27 cellular contexts compared by ENCODE assay signal in the genomic region with DNA sequence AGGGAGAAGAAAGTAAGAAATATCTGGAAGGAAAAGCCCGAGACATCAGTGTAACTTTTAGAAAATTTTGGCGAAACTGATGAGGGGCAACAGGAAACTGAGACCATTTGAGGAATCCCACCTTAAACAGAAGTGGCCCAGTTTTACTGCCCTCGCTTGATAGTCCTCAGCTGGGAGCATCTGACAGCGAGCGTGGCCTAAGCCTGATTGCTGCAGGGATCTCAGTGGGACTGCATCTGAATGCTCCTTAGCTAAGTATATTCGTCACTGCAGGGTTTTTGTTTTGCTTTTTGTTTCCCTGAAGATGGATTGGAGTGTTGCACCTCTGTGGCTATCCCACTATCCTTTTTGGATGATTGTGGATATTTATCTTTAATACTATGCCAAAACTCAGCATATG.
"Had no signal": no experiment of that assay in that cellular context is flagged by ENCODE, and none has a peak within 500 bp of the region (broad histone marks: within the 10 kb centered on the region; RNA-seq: fewer than 3 reads in every experiment).

No MANE protein-coding gene starts in this region.

- H3K9me3 ChIP-seq: left ventricle myocardium inferior, pancreas, prostate gland, stomach, testis, thyroid gland, transverse colon, upper lobe of left lung, vagina had no signal

- H3K27me3 Mint-ChIP-seq: naive B cell; stimulated activated naive B cell treated with anti-CD40 and anti-IgM and Interleukin-4, amounts not matched to agents 10 μg/mL and 1 μg/mL and 100 μg/mL, for 72 hours had no signal

- H3K36me3 ChIP-seq: left ventricle myocardium inferior, pancreas, prostate gland, stomach, thyroid gland, transverse colon, upper lobe of left lung, vagina had no signal

- H3K27ac Mint-ChIP-seq: mesothelial cell of epicardium; naive B cell; natural killer cell; nephron progenitor cell; stimulated activated naive B cell treated with anti-CD40 and anti-IgM and Interleukin-4, amounts not matched to agents 10 μg/mL and 1 μg/mL and 100 μg/mL, for 72 hours had no signal

- H3K4me3 Mint-ChIP-seq: mesothelial cell of epicardium; naive B cell; natural killer cell; nephron progenitor cell; stimulated activated naive B cell treated with anti-CD40 and anti-IgM and Interleukin-4, amounts not matched to agents 10 μg/mL and 1 μg/mL and 100 μg/mL, for 72 hours had no signal

- DNase-seq: islet precursor cell; left ventricle myocardium inferior; mesendoderm; naive B cell; natural killer cell; nephron progenitor cell; nucleus accumbens; pancreas; retina; right cardiac atrium; stimulated activated CD4-positive, alpha-beta T cell treated with anti-CD3 and anti-CD28 coated beads, Interleukin-12 subunit alpha, Interleukin-12 subunit beta, amount 100 ng/mL, for 4 hours; stimulated activated CD4-positive, alpha-beta T cell treated with anti-CD3 and anti-CD28 coated beads, Interleukin-15, amount 100 ng/mL, for 24 hours; stimulated activated CD4-positive, alpha-beta T cell treated with anti-CD3 and anti-CD28 coated beads, Interleukin-2, amount 100 ng/mL, for 24 hours; stimulated activated CD4-positive, alpha-beta T cell treated with anti-CD3 and anti-CD28 coated beads, Interleukin-4, amount 100 ng/mL, for 1 hour; stimulated activated naive B cell treated with anti-CD40 and anti-IgM and Interleukin-4, amounts not matched to agents 10 μg/mL and 1 μg/mL and 100 μg/mL, for 72 hours; stimulated activated naive CD8-positive, alpha-beta T cell treated with anti-CD3 and anti-CD28 coated beads, Interleukin-15, Interleukin-2, amounts not matched to agents 100 U/mL and 50 U/mL, for 24 hours; stomach; testis; thyroid gland; transverse colon; upper lobe of left lung had no signal

- H3K36me3 Mint-ChIP-seq: mesothelial cell of epicardium; naive B cell; natural killer cell; stimulated activated naive B cell treated with anti-CD40 and anti-IgM and Interleukin-4, amounts not matched to agents 10 μg/mL and 1 μg/mL and 100 μg/mL, for 72 hours had no signal

- H3K4me1 Mint-ChIP-seq: mesothelial cell of epicardium; naive B cell; natural killer cell; nephron progenitor cell; stimulated activated naive B cell treated with anti-CD40 and anti-IgM and Interleukin-4, amounts not matched to agents 10 μg/mL and 1 μg/mL and 100 μg/mL, for 72 hours had no signal

- H3K27me3 ChIP-seq: pancreas, stomach, testis, thyroid gland, transverse colon, upper lobe of left lung, vagina had no signal

- H3K4me1 ChIP-seq: left ventricle myocardium inferior, pancreas, prostate gland, stomach, testis, thyroid gland, transverse colon, upper lobe of left lung, vagina had no signal

- H3K4me3 ChIP-seq: left ventricle myocardium inferior, lung, pancreas, prostate gland, skin epidermis, stomach, testis, thyroid gland, transverse colon, upper lobe of left lung, vagina had no signal

- H3K27ac ChIP-seq: left ventricle myocardium inferior, pancreas, prostate gland, skin epidermis, stomach, testis, thyroid gland, transverse colon, upper lobe of left lung, vagina had no signal

- H3K9me3 Mint-ChIP-seq: mesothelial cell of epicardium, nephron progenitor cell had no signal

- ATAC-seq: natural killer cell; pancreas; right cardiac atrium; sciatic nerve; stimulated activated naive B cell treated with anti-CD40 and anti-IgM and Interleukin-4, amounts not matched to agents 10 μg/mL and 1 μg/mL and 100 μg/mL, for 72 hours; stimulated activated naive CD8-positive, alpha-beta T cell treated with anti-CD3 and anti-CD28 coated beads, Interleukin-15, Interleukin-2, amounts not matched to agents 100 U/mL and 50 U/mL, for 24 hours had no signal
